Comparison of ENCODE assay signal across 1 cellular context in the genomic region with DNA sequence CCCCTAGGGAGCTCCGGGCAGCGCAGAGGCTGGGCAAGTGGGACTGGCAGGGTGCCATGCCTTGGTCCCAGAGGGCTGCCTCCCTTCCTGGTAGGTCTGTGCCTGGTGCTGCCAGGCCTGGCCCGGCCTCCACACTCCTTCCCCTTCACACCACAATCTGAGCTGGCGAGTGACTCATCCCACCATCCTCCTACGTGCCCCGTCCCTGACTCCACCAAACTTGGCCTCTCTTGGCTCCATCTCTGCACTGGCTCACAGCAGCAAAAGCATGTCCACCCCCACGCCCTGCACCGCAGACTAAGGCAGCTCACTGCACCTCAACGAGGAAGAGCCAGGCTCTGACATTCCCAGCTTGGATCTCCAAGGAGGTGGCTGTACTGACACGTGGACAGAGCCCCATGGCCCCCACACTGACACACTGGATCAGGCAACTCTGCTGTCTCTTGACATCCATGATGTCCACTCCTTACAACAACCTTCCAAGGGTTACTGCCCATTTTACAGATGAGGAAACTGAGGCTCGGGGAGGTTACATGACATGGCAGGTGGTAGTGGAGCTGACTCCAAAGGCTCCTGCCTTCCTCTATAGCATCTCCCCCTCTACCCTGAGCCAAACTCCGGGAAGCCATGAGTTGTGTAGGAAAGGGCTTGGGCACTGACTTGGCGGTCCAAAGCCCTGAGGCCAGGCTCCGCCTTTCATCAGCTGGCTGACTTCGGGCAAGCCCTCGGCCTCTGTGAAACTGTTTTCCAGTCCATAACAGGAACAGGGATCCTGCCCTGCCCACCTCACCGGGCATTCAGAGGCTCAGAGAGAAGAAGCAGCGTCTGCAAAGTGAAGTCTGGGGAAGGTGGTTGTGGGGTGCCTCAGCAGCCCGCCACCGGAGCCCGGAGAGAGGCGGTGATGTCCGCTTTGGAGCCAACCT.
TF ChIP-seq lines count a peak whose summit lies in the region.

No MANE protein-coding gene starts in this region.

TF ChIP-seq in H1, 55 proteins besides CTCF, POLR2A, EP300 and RAD21:
- no peak for TF ChIP-seq RNF2 (IDR thresholded peaks at IDR 0.05; ENCODE audit: borderline replicate concordance, low read depth, low read length, missing control alignments, poor library complexity, severe bottlenecking)
- TF ChIP-seq KDM1A (IDR thresholded peaks at IDR 0.05; ENCODE audit: borderline replicate concordance, low read length) = 0 out of 2 replicates have a peak, but pooled peaks have one; percentile 69
- no peak for TF ChIP-seq SIN3A (conservative IDR thresholded peaks at IDR 0.05 in 1 of 2, IDR thresholded peaks at IDR 0.05 in 1 of 2; ENCODE audit: low read depth in 1 of 2, low read length in 2 of 2)
- TF ChIP-seq TAF7 (optimal IDR thresholded peaks at IDR 0.05; ENCODE audit: borderline replicate concordance, low read depth, low read length) = no peak
